ENCODE assay signal across 1 cellular context in the genomic region with DNA sequence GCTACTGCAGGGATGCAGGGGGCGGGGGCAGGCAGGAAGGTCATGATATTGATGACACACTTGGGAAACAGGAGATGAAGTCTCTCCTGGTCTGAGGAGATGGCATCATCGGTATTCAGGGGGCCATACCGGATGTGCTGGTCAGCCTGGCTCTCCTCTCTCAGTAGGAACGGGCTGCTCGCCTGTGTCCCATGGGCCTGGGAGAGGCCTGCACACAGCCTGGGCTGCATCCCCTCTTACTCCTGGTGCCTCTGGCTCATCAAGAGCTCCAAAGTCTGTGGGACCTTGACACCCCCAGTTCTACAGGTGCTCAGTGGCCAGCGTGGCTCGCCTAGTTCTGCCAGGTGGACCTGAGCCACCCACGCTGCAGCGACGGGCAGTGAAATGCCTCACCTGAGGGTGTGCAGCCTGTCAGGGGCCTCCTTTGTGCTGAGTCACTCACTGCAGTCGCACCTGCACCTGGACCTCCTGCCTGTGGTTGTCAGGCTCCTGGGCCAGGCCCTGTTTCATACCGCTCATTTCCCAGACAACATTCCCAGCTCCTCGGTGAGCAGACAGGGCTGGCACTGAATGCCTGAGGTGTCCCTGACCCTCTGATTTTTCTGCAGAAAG.
TF ChIP-seq lines count a peak whose summit lies in the region.

No MANE protein-coding gene starts in this region.

TF ChIP-seq in HepG2, 621 proteins besides CTCF, POLR2A, EP300 and RAD21:
- 0 out of 2 replicates have a peak, but pooled peaks have one; percentile 9 for TF ChIP-seq NFE2L2 (IDR thresholded peaks at IDR 0.05; ENCODE audit: low read length)
- TF ChIP-seq, protein P1, sequence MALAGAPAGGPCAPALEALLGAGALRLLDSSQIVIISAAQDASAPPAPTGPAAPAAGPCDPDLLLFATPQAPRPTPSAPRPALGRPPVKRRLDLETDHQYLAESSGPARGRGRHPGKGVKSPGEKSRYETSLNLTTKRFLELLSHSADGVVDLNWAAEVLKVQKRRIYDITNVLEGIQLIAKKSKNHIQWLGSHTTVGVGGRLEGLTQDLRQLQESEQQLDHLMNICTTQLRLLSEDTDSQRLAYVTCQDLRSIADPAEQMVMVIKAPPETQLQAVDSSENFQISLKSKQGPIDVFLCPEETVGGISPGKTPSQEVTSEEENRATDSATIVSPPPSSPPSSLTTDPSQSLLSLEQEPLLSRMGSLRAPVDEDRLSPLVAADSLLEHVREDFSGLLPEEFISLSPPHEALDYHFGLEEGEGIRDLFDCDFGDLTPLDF (CRISPR knock-in tag; IDR thresholded peaks at IDR 0.05): no peak
- TF ChIP-seq ZNF510 (CRISPR knock-in tag; IDR thresholded peaks at IDR 0.05; ENCODE audit: low read depth): no peak
- TF ChIP-seq PRMT3 (CRISPR knock-in tag; IDR thresholded peaks at IDR 0.05; ENCODE audit: borderline replicate concordance, low read depth): no peak
